Comparison of ENCODE assay signal across 9 cellular contexts in genomic region chr22:42960146-42960509, GRCh38. TPM values are rescaled to one million over a fixed set of nuclear protein-coding genes. Genes with fewer than 3 reads are reported as not detected.
DNase-seq lines count a peak whose midpoint lies in the region; ATAC-seq and TF ChIP-seq lines count a peak whose summit lies in the region.
"Had no signal": no experiment of that assay in that cellular context is flagged by ENCODE, and none has a peak within 500 bp of the region (broad histone marks: within the 10 kb centered on the region; RNA-seq: fewer than 3 reads in every experiment).

No MANE protein-coding gene starts in this region.

- in situ Hi-C loops in GM13976 (cut with MboI; ENCODE audit: low sequenced_read_pairs, unreplicated experiment) = no loop called here

- no peaks in the 10 kb centered on the region for H3K36me3 ChIP-seq in adrenal gland (replicated peaks in 1 of 2)
- peaks cover 0 to 3% (median 0%) of the 10 kb centered on the region in 5 donors for H3K36me3 ChIP-seq in subcutaneous abdominal adipose tissue (ENCODE audit: control insufficient read depth in 5 of 5, insufficient read depth in 5 of 5, low read length in 5 of 5)

- H3K9me3 ChIP-seq in adrenal gland (replicated peaks in 1 of 3) (no peaks in the 10 kb centered on the region), subcutaneous abdominal adipose tissue (ENCODE audit: control insufficient read depth in 5 of 5, low read length in 5 of 5) (no peaks in the 10 kb centered on the region)

- H3K27ac Mint-ChIP-seq in T-helper 2 cell treated with Interferon-gamma antibody and Interleukin-4, amounts not matched to agents 5 μg/mL and 100 μg/mL, for 36 hours = no peak overlapping the region

- peaks cover 47% of the 10 kb centered on the region for H3K4me1 Mint-ChIP-seq in T-helper 2 cell treated with Interferon-gamma antibody and Interleukin-4, amounts not matched to agents 5 μg/mL and 100 μg/mL, for 36 hours (ENCODE audit: low read depth)

- H3K27ac ChIP-seq in adrenal gland = peak overlapping the region; percentile 18 to 78 (median 68)
- no peak overlapping the region for H3K27ac ChIP-seq in subcutaneous abdominal adipose tissue (ENCODE audit: low read depth, low read length)

- peak overlapping the region in 1 of 5 donors; percentile 9 for H3K9ac ChIP-seq in subcutaneous abdominal adipose tissue (ENCODE audit: low read length in 5 of 5)

- intact Hi-C loops in adrenal gland (cut with DNase I) = no loop called here

- H3K9me3 Mint-ChIP-seq in T-helper 2 cell treated with Interferon-gamma antibody and Interleukin-4, amounts not matched to agents 5 μg/mL and 100 μg/mL, for 36 hours = no peaks in the 10 kb centered on the region

- H3K4me3 Mint-ChIP-seq in T-helper 2 cell treated with Interferon-gamma antibody and Interleukin-4, amounts not matched to agents 5 μg/mL and 100 μg/mL, for 36 hours = peak overlapping the region; percentile 46

- peak; percentile 47 for ATAC-seq in left lobe of liver
- ATAC-seq in HG03342 (IDR thresholded peaks at IDR 0.05; ENCODE audit: unreplicated experiment) = no peak
- ATAC-seq in HG03457 (IDR thresholded peaks at IDR 0.05; ENCODE audit: unreplicated experiment) = no peak

- peak overlapping the region in 1 of 4 donors; percentile 37 for H3K4me3 ChIP-seq in adrenal gland
- H3K4me3 ChIP-seq in subcutaneous abdominal adipose tissue (ENCODE audit: low read depth in 1 of 5, low read length in 5 of 5) = peak overlapping the region in 3 of 5 donors; percentile 38 to 62 (median 59)

- peaks cover 9% of the 10 kb centered on the region for H3K36me3 Mint-ChIP-seq in T-helper 2 cell treated with Interferon-gamma antibody and Interleukin-4, amounts not matched to agents 5 μg/mL and 100 μg/mL, for 36 hours (ENCODE audit: low read depth)

- WGBS in adrenal gland, 4 donors = 20 to 43% (median 23%) methylated on average over 3 of the region's 3 CpGs

- H3K27me3 ChIP-seq in adrenal gland (no peaks in the 10 kb centered on the region), subcutaneous abdominal adipose tissue (ENCODE audit: control insufficient read depth in 5 of 5, insufficient read depth in 4 of 5, low read length in 5 of 5) (no peaks in the 10 kb centered on the region)

- H3K4me1 ChIP-seq in adrenal gland (replicated peaks in 1 of 2) (peaks cover 53 to 65% of the 10 kb centered on the region in 2 donors), subcutaneous abdominal adipose tissue (ENCODE audit: control insufficient read depth in 5 of 5, insufficient read depth in 5 of 5, low read length in 5 of 5) (peaks cover 6 to 38% (median 25%) of the 10 kb centered on the region in 5 donors)

- TF ChIP-seq POLR2A in adrenal gland (IDR thresholded peaks at IDR 0.05) = no peak

- no peaks in the 10 kb centered on the region for H3K27me3 Mint-ChIP-seq in T-helper 2 cell treated with Interferon-gamma antibody and Interleukin-4, amounts not matched to agents 5 μg/mL and 100 μg/mL, for 36 hours (ENCODE audit: low read depth)

- TF ChIP-seq CTCF in adrenal gland (IDR thresholded peaks at IDR 0.05) = no peak
- TF ChIP-seq CTCF in GM13976 (IDR thresholded peaks at IDR 0.05; ENCODE audit: borderline replicate concordance, control extremely low read depth, extremely low read depth, insufficient read depth, missing control alignments) = no peak

- DNase-seq in T-helper 2 cell treated with Interferon-gamma antibody and Interleukin-4, amounts not matched to agents 5 μg/mL and 100 μg/mL, for 36 hours (ENCODE audit: low spot score) = no peak
- DNase-seq in T-helper 2 cell (no peak), adrenal gland (peak in 2 of 7 donors; percentile 35 to 59), left lobe of liver (ENCODE audit: low spot score) (no peak), GM13976 (ENCODE audit: low spot score) (no peak)
- DNase-seq: activated CD8-positive, alpha-beta memory T cell treated with anti-CD3 and anti-CD28 coated beads, Interleukin-2, amount 50 U/mL, for 48 hours had no signal

RNA-seq across cellular contexts. Expression of gene PACSIN2, which starts 54.8 kb away (rescaled TPM):
- 100 to 1,000 TPM in 6 of 8 donors, 10 to 100 TPM in 2; 77.9 to 186 (median 128) TPM for total RNA-seq in adrenal gland
- polyA plus RNA-seq in adrenal gland = 100 to 1,000 TPM in 1 of 3 donors, 10 to 100 TPM in 2; 29.8 to 152 (median 36.5) TPM
- total RNA-seq in left lobe of liver = 23.8 TPM
